In genomic region chr12:51128905-51129304, GRCh38 we compare ENCODE assay signal across 25 cellular contexts. TPM values are rescaled to one million over a fixed set of nuclear protein-coding genes. Genes with fewer than 3 reads are reported as not detected.
DNase-seq lines count a peak whose midpoint lies in the region; ATAC-seq, FAIRE-seq and TF ChIP-seq lines count a peak whose summit lies in the region.
"Had no signal": no experiment of that assay in that cellular context is flagged by ENCODE, and none has a peak within 500 bp of the region (broad histone marks: within the 10 kb centered on the region; RNA-seq: fewer than 3 reads in every experiment).

No MANE protein-coding gene starts in this region.

- H3K4me3 ChIP-seq in GM12865 (ENCODE audit: low read depth, low read length) (no peak overlapping the region), small intestine (ENCODE audit: low read depth in 1 of 2, low read length in 2 of 2) (no peak overlapping the region)
- H3K4me3 ChIP-seq: esophagus muscularis mucosa, GM23248, left lung, uterus had no signal

- 80 to 89% (median 86%) methylated on average over 3 of the region's 3 CpGs for WGBS in small intestine, 3 donors

- H3K4me1 ChIP-seq in small intestine (ENCODE audit: control insufficient read depth in 2 of 2, insufficient read depth in 1 of 2, low read depth in 1 of 2, low read length in 1 of 2), result no peaks in the 10 kb centered on the region
- H3K4me1 ChIP-seq: left lung, uterus had no signal

- H3K27me3 Mint-ChIP-seq in brain, result no peaks in the 10 kb centered on the region
- no peaks in the 10 kb centered on the region for H3K27me3 Mint-ChIP-seq in activated CD8-positive, alpha-beta T cell treated with anti-CD3 and anti-CD28 coated beads for 36 hours
- H3K27me3 Mint-ChIP-seq: activated CD4-positive, alpha-beta T cell treated with anti-CD3 and anti-CD28 coated beads for 36 hours; effector memory CD8-positive, alpha-beta T cell had no signal

- peak overlapping the region in 3 of 5 experiments; percentile 12 to 52 (median 35) for H3K27ac Mint-ChIP-seq in brain
- H3K27ac Mint-ChIP-seq in activated CD8-positive, alpha-beta T cell treated with anti-CD3 and anti-CD28 coated beads for 36 hours, result no peak overlapping the region
- H3K27ac Mint-ChIP-seq: activated CD4-positive, alpha-beta T cell treated with anti-CD3 and anti-CD28 coated beads for 36 hours had no signal

- TF ChIP-seq CTCF in GM12865 (IDR thresholded peaks at IDR 0.05; ENCODE audit: insufficient read depth, low read depth, low read length, missing control alignments), result no peak
- TF ChIP-seq CTCF in brain (conservative IDR thresholded peaks at IDR 0.05), result no peak
- no peak for TF ChIP-seq CTCF in activated CD8-positive, alpha-beta T cell treated with anti-CD3 and anti-CD28 coated beads for 36 hours (IDR thresholded peaks at IDR 0.05)

- H3K4me1 Mint-ChIP-seq in brain, result peaks cover 28% of the 10 kb centered on the region
- peaks cover 7% of the 10 kb centered on the region for H3K4me1 Mint-ChIP-seq in activated CD8-positive, alpha-beta T cell treated with anti-CD3 and anti-CD28 coated beads for 36 hours (ENCODE audit: low read depth)

- intact Hi-C loops in activated CD8-positive, alpha-beta T cell treated with anti-CD3 and anti-CD28 coated beads for 36 hours (cut with micrococcal nuclease), result no loop called here

- peaks cover 14% of the 10 kb centered on the region for H3K36me3 Mint-ChIP-seq in brain
- H3K36me3 Mint-ChIP-seq in activated CD8-positive, alpha-beta T cell treated with anti-CD3 and anti-CD28 coated beads for 36 hours (ENCODE audit: low read depth), result peaks cover 15% of the 10 kb centered on the region

- no peak overlapping the region for H3K4me3 Mint-ChIP-seq in brain
- no peak overlapping the region for H3K4me3 Mint-ChIP-seq in activated CD8-positive, alpha-beta T cell treated with anti-CD3 and anti-CD28 coated beads for 36 hours
- H3K4me3 Mint-ChIP-seq: activated CD4-positive, alpha-beta T cell treated with anti-CD3 and anti-CD28 coated beads for 36 hours; activated T-cell treated with anti-CD3 and anti-CD28 coated beads, Interleukin-2, amount 50 U/mL, for 4 hours; effector memory CD8-positive, alpha-beta T cell had no signal

- DNase-seq in GM12865 (ENCODE audit: low read depth) (peak; percentile 15), NCI-H526 treated with DMSO at 0.1 percent for 48 hours (lab: John Stamatoyannopoulos, UW) (peak; percentile 75), myocyte (ENCODE audit: low read depth) (peak; percentile 22), small intestine (no peak)
- DNase-seq in activated CD8-positive, alpha-beta T cell treated with anti-CD3 and anti-CD28 coated beads for 36 hours, result no peak
- DNase-seq: activated CD4-positive, alpha-beta T cell treated with anti-CD3 and anti-CD28 coated beads for 36 hours; activated naive CD4-positive, alpha-beta T cell treated with Interleukin-2 at 50 U/mL for 16 hours; activated T-cell treated with anti-CD3 and anti-CD28 coated beads, Interleukin-2, amount 50 U/mL, for 4 hours; amygdala; effector memory CD8-positive, alpha-beta T cell; GM23248; head of caudate nucleus; left lung; midbrain; NCI-H1417; NCI-H82; OCI-M1; SHP77; uterus had no signal

- H3K9me3 Mint-ChIP-seq in brain, result no peaks in the 10 kb centered on the region
- no peaks in the 10 kb centered on the region for H3K9me3 Mint-ChIP-seq in activated CD8-positive, alpha-beta T cell treated with anti-CD3 and anti-CD28 coated beads for 36 hours
- H3K9me3 Mint-ChIP-seq: activated T-cell treated with anti-CD3 and anti-CD28 coated beads, Interleukin-2, amount 50 U/mL, for 4 hours; effector memory CD8-positive, alpha-beta T cell had no signal

- no peaks in the 10 kb centered on the region for H3K27me3 ChIP-seq in small intestine (ENCODE audit: control insufficient read depth in 2 of 2, insufficient read depth in 2 of 2, low read length in 2 of 2)
- H3K27me3 ChIP-seq: esophagus muscularis mucosa, left lung, uterus had no signal

- H3K27ac ChIP-seq in small intestine (ENCODE audit: low read depth in 1 of 2, low read length in 1 of 2), result no peak overlapping the region
- H3K27ac ChIP-seq: esophagus muscularis mucosa, GM23248, left lung, uterus had no signal

- no peak for ATAC-seq in HG02870 (IDR thresholded peaks at IDR 0.05; ENCODE audit: unreplicated experiment)
- no peak for ATAC-seq in HG03039 (IDR thresholded peaks at IDR 0.05; ENCODE audit: unreplicated experiment)
- ATAC-seq in activated CD8-positive, alpha-beta T cell treated with anti-CD3 and anti-CD28 coated beads for 36 hours, result no peak
- ATAC-seq: activated CD4-positive, alpha-beta T cell treated with anti-CD3 and anti-CD28 coated beads for 36 hours; activated T-cell treated with anti-CD3 and anti-CD28 coated beads, Interleukin-2, amount 50 U/mL, for 4 hours; effector memory CD8-positive, alpha-beta T cell; left lung had no signal

- no peaks in the 10 kb centered on the region for H3K36me3 ChIP-seq in small intestine (ENCODE audit: control insufficient read depth in 2 of 2, insufficient read depth in 2 of 2, low read length in 2 of 2)
- H3K36me3 ChIP-seq: uterus had no signal

- no peak for FAIRE-seq in small intestine (lab: Jason Lieb, UNC)
- FAIRE-seq: colon, TTC549 had no signal

- H3K9me3 ChIP-seq in small intestine (ENCODE audit: control insufficient read depth, low read depth), result no peaks in the 10 kb centered on the region
- H3K9me3 ChIP-seq: esophagus muscularis mucosa, left lung, uterus had no signal

- CTCF ChIA-PET in activated CD8-positive, alpha-beta T cell treated with anti-CD3 and anti-CD28 coated beads for 36 hours (lab: Charles Lee), result interaction anchor here (1.0 kb wide), 1 partner anchor 124 kb away, joined by 3 read pairs; no protein-coding TSS in a partner anchor

- POLR2A ChIA-PET in activated CD8-positive, alpha-beta T cell treated with anti-CD3 and anti-CD28 coated beads for 36 hours (lab: Charles Lee), result interaction anchor here (0.7 kb wide), 1 partner anchor 48 kb away, joined by 3 read pairs; no protein-coding TSS in a partner anchor

RNA-seq across cellular contexts. Expression of gene TFCP2, which starts 44.0 kb away (rescaled TPM):
- polyA plus RNA-seq in brain (ENCODE audit: insufficient read depth, low read depth, low replicate concordance), result 20.3 TPM
- 15.2 and 17.2 TPM in 2 replicates for total RNA-seq in myocyte
- 25.8 TPM for polyA plus RNA-seq in myocyte (2012)
- polyA plus RNA-seq in small intestine, result 10 to 100 TPM in 1 of 3 donors, 1 to 10 TPM in 2; 8.6 to 17.4 (median 9.8) TPM
- 10 to 100 TPM; 27.4 to 27.9 TPM for total RNA-seq in activated CD8-positive, alpha-beta T cell treated with anti-CD3 and anti-CD28 coated beads for 36 hours

RNA-seq across cellular contexts. Expression of gene CSRNP2, which starts 45.5 kb away (rescaled TPM):
- polyA plus RNA-seq in brain (ENCODE audit: insufficient read depth, low read depth, low replicate concordance), result 25.4 TPM
- total RNA-seq in myocyte, result 33.5 and 40.0 TPM in 2 replicates
- 31.9 TPM for polyA plus RNA-seq in myocyte (2012)
- polyA plus RNA-seq in small intestine, result 1 to 10 TPM; 3.8 to 8.2 (median 8.1) TPM
- 1 to 10 TPM; 9.2 to 9.6 TPM for total RNA-seq in activated CD8-positive, alpha-beta T cell treated with anti-CD3 and anti-CD28 coated beads for 36 hours

Comparison
In these comparisons a context has a peak if more than half of its experiments do, and no peak if none do; other contexts are left out.
1. DNase-seq: peak in GM12865 (single experiment), NCI-H526 treated with DMSO at 0.1 percent for 48 hours (single experiment) and myocyte (single experiment); none in small intestine (single experiment) and activated CD8-positive, alpha-beta T cell treated with anti-CD3 and anti-CD28 coated beads for 36 hours (single experiment).